In genomic region chr15:89631902-89632264, GRCh38 we compare ENCODE assay signal across 2 cellular contexts.
TF ChIP-seq lines count a peak whose summit lies in the region.

No MANE protein-coding gene starts in this region.

TF ChIP-seq in GM12891, 5 proteins besides CTCF, POLR2A, EP300 and RAD21:
- no peak for TF ChIP-seq PAX5 (IDR thresholded peaks at IDR 0.05; ENCODE audit: insufficient read depth, low read length, severe bottlenecking)
- no peak for TF ChIP-seq SPI1 (IDR thresholded peaks at IDR 0.05; ENCODE audit: low read depth, low read length)
- TF ChIP-seq POU2F2 (IDR thresholded peaks at IDR 0.05; ENCODE audit: low read depth, low read length) = no peak
- TF ChIP-seq TAF1 (IDR thresholded peaks at IDR 0.05; ENCODE audit: low read depth, low read length) = no peak
- no peak for TF ChIP-seq POLR2AphosphoS5 (IDR thresholded peaks at IDR 0.05; ENCODE audit: low read depth, low read length)

TF ChIP-seq in GM12878, 131 proteins besides CTCF, POLR2A, EP300 and RAD21:
- no peak for TF ChIP-seq ZBED1 (IDR thresholded peaks at IDR 0.05; ENCODE audit: borderline replicate concordance)
- TF ChIP-seq HDGF (IDR thresholded peaks at IDR 0.05) = no peak
- TF ChIP-seq, protein P1, sequence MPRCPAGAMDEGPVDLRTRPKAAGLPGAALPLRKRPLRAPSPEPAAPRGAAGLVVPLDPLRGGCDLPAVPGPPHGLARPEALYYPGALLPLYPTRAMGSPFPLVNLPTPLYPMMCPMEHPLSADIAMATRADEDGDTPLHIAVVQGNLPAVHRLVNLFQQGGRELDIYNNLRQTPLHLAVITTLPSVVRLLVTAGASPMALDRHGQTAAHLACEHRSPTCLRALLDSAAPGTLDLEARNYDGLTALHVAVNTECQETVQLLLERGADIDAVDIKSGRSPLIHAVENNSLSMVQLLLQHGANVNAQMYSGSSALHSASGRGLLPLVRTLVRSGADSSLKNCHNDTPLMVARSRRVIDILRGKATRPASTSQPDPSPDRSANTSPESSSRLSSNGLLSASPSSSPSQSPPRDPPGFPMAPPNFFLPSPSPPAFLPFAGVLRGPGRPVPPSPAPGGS (IDR thresholded peaks at IDR 0.05; ENCODE audit: borderline replicate concordance, insufficient read depth, low read depth, low read length, poor library complexity, severe bottlenecking) = no peak
- no peak for TF ChIP-seq ZNF274 (IDR thresholded peaks at IDR 0.05; ENCODE audit: insufficient read depth, insufficient read length)
- no peak for TF ChIP-seq LARP7 (IDR thresholded peaks at IDR 0.05)
- TF ChIP-seq BMI1 (IDR thresholded peaks at IDR 0.05; ENCODE audit: borderline replicate concordance) = no peak
- no peak for TF ChIP-seq SMC3 (IDR thresholded peaks at IDR 0.05; ENCODE audit: borderline replicate concordance, low read length)
- TF ChIP-seq ZZZ3 (IDR thresholded peaks at IDR 0.05; ENCODE audit: control insufficient read depth, insufficient read length, low read depth) = no peak
